Comparison of ENCODE assay signal across 1 cellular context in the genomic region with DNA sequence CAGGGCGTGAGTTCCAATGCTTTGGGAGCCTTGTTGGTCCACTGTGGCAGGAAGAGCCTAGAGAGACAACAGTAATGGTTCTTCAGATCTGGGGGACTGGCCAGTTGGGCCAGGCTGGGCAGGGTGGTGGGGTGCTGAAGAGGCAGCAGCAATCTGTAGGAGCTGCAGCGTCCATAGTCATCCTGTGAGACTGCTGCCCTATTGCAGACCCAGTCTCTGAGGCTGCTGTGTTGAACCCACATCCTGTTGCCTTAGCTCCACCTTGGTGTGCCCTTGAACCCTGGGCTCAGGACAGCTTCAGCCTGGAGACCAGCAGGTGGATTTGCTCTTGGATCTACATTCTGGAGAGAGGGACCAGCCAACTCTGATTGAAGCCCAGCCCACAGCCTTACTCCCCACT.
A peak's percentile ranks its signal among the peaks of the same experiment; 100 is the strongest.
TF ChIP-seq lines count a peak whose summit lies in the region.

No MANE protein-coding gene starts in this region.

TF ChIP-seq in HepG2, 621 proteins besides CTCF, POLR2A, EP300 and RAD21:
- TF ChIP-seq AHR (CRISPR knock-in tag; IDR thresholded peaks at IDR 0.05) (no peak), RXRB (CRISPR knock-in tag; IDR thresholded peaks at IDR 0.05; ENCODE audit: borderline replicate concordance) (peak; percentile 56; the same call in 1 of the 2 replicates)
- TF ChIP-seq, protein P1, sequence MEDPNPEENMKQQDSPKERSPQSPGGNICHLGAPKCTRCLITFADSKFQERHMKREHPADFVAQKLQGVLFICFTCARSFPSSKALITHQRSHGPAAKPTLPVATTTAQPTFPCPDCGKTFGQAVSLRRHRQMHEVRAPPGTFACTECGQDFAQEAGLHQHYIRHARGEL (CRISPR knock-in tag; IDR thresholded peaks at IDR 0.05): no peak
- TF ChIP-seq, protein P2, sequence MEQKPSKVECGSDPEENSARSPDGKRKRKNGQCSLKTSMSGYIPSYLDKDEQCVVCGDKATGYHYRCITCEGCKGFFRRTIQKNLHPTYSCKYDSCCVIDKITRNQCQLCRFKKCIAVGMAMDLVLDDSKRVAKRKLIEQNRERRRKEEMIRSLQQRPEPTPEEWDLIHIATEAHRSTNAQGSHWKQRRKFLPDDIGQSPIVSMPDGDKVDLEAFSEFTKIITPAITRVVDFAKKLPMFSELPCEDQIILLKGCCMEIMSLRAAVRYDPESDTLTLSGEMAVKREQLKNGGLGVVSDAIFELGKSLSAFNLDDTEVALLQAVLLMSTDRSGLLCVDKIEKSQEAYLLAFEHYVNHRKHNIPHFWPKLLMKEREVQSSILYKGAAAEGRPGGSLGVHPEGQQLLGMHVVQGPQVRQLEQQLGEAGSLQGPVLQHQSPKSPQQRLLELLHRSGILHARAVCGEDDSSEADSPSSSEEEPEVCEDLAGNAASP (CRISPR knock-in tag; IDR thresholded peaks at IDR 0.05; ENCODE audit: borderline replicate concordance): peak; percentile 48; the same call in 1 of the 2 replicates
